15 cellular contexts compared by ENCODE assay signal in the genomic region with DNA sequence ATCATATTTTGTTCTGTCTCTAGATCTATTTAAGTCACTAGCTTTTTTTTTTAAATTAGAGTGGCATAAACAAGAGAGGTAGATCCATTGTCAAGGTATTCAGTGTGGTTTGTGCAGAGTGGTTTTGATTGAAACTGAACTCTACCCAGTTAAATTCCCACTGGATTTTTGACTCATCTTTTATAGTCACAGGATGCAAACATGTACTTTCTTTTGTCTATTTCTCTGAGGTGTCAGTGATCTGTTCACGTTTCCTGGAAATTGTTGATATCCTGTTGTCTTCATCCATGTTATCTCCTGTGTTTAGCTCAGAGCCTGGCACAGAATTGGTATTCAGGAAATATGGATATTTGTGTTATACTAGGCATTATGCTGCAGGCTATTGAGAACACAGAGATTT.
"Had no signal": no experiment of that assay in that cellular context is flagged by ENCODE, and none has a peak within 500 bp of the region (broad histone marks: within the 10 kb centered on the region; RNA-seq: fewer than 3 reads in every experiment).

No MANE protein-coding gene starts in this region.

- H3K9me3 ChIP-seq: neutrophil, thoracic aorta had no signal

- H3K27ac Mint-ChIP-seq: activated CD4-positive, alpha-beta T cell treated with anti-CD3 and anti-CD28 coated beads, Interleukin-2, amount 10 ng/mL, durations not matched to agents 7 days and 5 days; activated naive CD8-positive, alpha-beta T cell treated with anti-CD3 and anti-CD28 coated beads, Interleukin-2, amount 10 ng/mL, durations not matched to agents 7 days and 5 days; activated T-cell treated with anti-CD3 and anti-CD28 coated beads, Interleukin-2, amount 50 U/mL, for 72 hours; natural killer cell had no signal

- ATAC-seq: activated T-cell treated with anti-CD3 and anti-CD28 coated beads, Interleukin-2, amount 50 U/mL, for 72 hours; left ventricle myocardium superior; natural killer cell had no signal

- H3K4me3 ChIP-seq: thoracic aorta had no signal

- H3K27me3 ChIP-seq: neutrophil had no signal

- H3K9me3 Mint-ChIP-seq: activated CD4-positive, alpha-beta T cell treated with anti-CD3 and anti-CD28 coated beads, Interleukin-2, amount 10 ng/mL, durations not matched to agents 7 days and 5 days; natural killer cell had no signal

- DNase-seq: activated CD4-positive, alpha-beta T cell treated with anti-CD3 and anti-CD28 coated beads, Interleukin-2, amount 10 ng/mL, durations not matched to agents 7 days and 5 days; activated CD8-positive, alpha-beta memory T cell treated with anti-CD3 and anti-CD28 coated beads, Interleukin-2, amount 50 U/mL, for 48 hours; activated naive CD8-positive, alpha-beta T cell treated with anti-CD3 and anti-CD28 coated beads, Interleukin-2, amount 10 ng/mL, durations not matched to agents 7 days and 5 days; activated T-cell treated with anti-CD3 and anti-CD28 coated beads, Interleukin-2, amount 50 U/mL, for 72 hours; cerebellar nuclear complex; dermis blood vessel endothelial cell; hypothalamus; left ventricle myocardium superior; mesendoderm; natural killer cell; retina; stimulated activated CD4-positive, alpha-beta T cell treated with anti-CD3 and anti-CD28 coated beads, Interleukin-12 subunit alpha, Interleukin-12 subunit beta, amount 100 ng/mL, for 4 hours; stimulated activated CD4-positive, alpha-beta T cell treated with anti-CD3 and anti-CD28 coated beads, Interleukin-2, amount 100 ng/mL, for 24 hours had no signal

- H3K27ac ChIP-seq: neutrophil, thoracic aorta had no signal

- H3K4me3 Mint-ChIP-seq: activated CD4-positive, alpha-beta T cell treated with anti-CD3 and anti-CD28 coated beads, Interleukin-2, amount 10 ng/mL, durations not matched to agents 7 days and 5 days; activated naive CD8-positive, alpha-beta T cell treated with anti-CD3 and anti-CD28 coated beads, Interleukin-2, amount 10 ng/mL, durations not matched to agents 7 days and 5 days; activated T-cell treated with anti-CD3 and anti-CD28 coated beads, Interleukin-2, amount 50 U/mL, for 72 hours; natural killer cell had no signal

- H3K27me3 Mint-ChIP-seq: activated CD4-positive, alpha-beta T cell treated with anti-CD3 and anti-CD28 coated beads, Interleukin-2, amount 10 ng/mL, durations not matched to agents 7 days and 5 days; activated naive CD8-positive, alpha-beta T cell treated with anti-CD3 and anti-CD28 coated beads, Interleukin-2, amount 10 ng/mL, durations not matched to agents 7 days and 5 days had no signal

- H3K36me3 ChIP-seq: neutrophil, thoracic aorta had no signal
